8 cellular contexts compared by ENCODE assay signal in the genomic region with DNA sequence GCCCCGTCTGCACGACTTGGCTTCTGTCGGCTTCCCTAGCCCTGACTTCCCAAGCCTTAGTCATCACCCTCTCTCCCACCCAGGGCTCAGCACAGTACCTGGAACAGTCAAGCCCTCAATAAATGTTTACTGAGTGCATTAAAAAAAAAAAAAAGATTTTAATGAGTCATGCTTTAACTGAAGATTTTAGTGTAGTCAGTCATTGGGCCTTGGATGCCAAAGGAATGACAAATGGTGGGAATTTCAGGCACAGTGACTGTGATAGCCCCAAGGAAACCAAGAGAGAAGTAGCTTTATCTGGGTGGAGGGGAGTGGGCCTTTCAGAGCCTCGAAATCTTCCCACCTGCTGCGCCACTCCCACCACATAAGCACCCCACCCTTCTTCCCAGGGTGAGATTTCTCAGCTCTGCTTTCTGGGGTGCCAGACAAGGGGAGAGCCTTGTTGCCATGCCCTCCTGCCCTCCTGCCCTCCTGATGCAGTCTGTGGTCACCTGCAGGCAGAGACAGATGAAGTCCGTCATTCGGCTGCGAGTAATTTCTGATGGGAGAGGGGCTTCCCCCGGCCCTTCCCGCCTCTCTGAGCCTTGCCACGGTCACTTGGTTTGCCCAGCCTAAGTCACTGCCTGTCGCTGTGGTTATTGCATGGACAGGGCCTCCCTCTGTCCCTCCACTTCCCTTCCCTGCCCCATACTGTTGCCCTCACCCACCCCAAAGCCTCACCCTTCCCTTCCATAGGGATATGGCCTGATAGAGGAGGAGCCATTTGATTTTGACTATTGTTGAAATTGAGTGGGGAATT. TPM values are rescaled to one million over a fixed set of nuclear protein-coding genes. Genes with fewer than 3 reads are reported as not detected.
DNase-seq lines count a peak whose midpoint lies in the region; ATAC-seq, FAIRE-seq and TF ChIP-seq lines count a peak whose summit lies in the region.

No MANE protein-coding gene starts in this region.

- TF ChIP-seq POLR2A in K562 (conservative IDR thresholded peaks at IDR 0.05), result no peak

- BruUV-seq in K562 (replicated peaks; lab: Mats Ljungman, UMichigan), result no TSS peak

- H3K9me3 ChIP-seq in K562 (replicated peaks; ENCODE audit: control insufficient read depth, insufficient read depth, low read depth, low read length) (peaks cover 4% of the 10 kb centered on the region), left lung (no peaks in the 10 kb centered on the region)

- H3K79me2 ChIP-seq in K562 (ENCODE audit: control insufficient read depth, insufficient read depth, low read length), result peaks cover 51% of the 10 kb centered on the region

- in situ Hi-C loops in K562 (cut with MboI), result no loop called here

- TF ChIP-seq RAD21 in K562 (CRISPR knock-in tag; conservative IDR thresholded peaks at IDR 0.05 in 1 of 2, IDR thresholded peaks at IDR 0.05 in 1 of 2), result no peak

- H3K4me2 ChIP-seq in K562 (ENCODE audit: insufficient read depth, low read length), result no peak overlapping the region

- H3K9me3 Mint-ChIP-seq in activated T-cell treated with anti-CD3 and anti-CD28 coated beads, Interleukin-2, amount 50 U/mL, for 4 hours, result no peaks in the 10 kb centered on the region

- intact Hi-C loops in K562 (cut with micrococcal nuclease), result no loop called here
- intact Hi-C loops in left lung (cut with DNase I), result no loop called here

- peak overlapping the region in 1 of 2 experiments; percentile 77; a peak in 2 of 4 replicates for H3K9ac ChIP-seq in K562 (ENCODE audit: insufficient read depth in 1 of 2, low read depth in 2 of 2, low read length in 2 of 2)

- no peaks in the 10 kb centered on the region for H3K27me3 Mint-ChIP-seq in activated T-cell treated with anti-CD3 and anti-CD28 coated beads, Interleukin-2, amount 50 U/mL, for 4 hours (ENCODE audit: low read depth)

- no peaks in the 10 kb centered on the region for H3K9me1 ChIP-seq in K562 (ENCODE audit: control insufficient read depth, insufficient read depth, low read length)

- H3K36me3 ChIP-seq in K562 (ENCODE audit: control insufficient read depth, insufficient read depth, low read length) (peaks cover 14% of the 10 kb centered on the region; the same call in 2 of the 3 replicates), left lung (no peaks in the 10 kb centered on the region)

- no peak overlapping the region for H2AFZ ChIP-seq in K562 (ENCODE audit: low read depth, low read length)

- peaks cover 3% of the 10 kb centered on the region for H3K36me3 Mint-ChIP-seq in activated T-cell treated with anti-CD3 and anti-CD28 coated beads, Interleukin-2, amount 50 U/mL, for 4 hours (ENCODE audit: insufficient read depth)

- peak overlapping the region; percentile 31 for H3K4me3 Mint-ChIP-seq in activated T-cell treated with anti-CD3 and anti-CD28 coated beads, Interleukin-2, amount 50 U/mL, for 4 hours

- POLR2A ChIA-PET in K562 (lab: Yijun Ruan, JAX), result interaction anchor here (0.5 to 1.7 kb wide), 5 partner anchors 11 to 87 kb away, joined by 3 to 4 read pairs (median 3); no protein-coding TSS in a partner anchor

- H3K4me1 Mint-ChIP-seq in activated T-cell treated with anti-CD3 and anti-CD28 coated beads, Interleukin-2, amount 50 U/mL, for 4 hours (ENCODE audit: low read depth), result peaks cover 40% of the 10 kb centered on the region

- peak; percentile 61 for TF ChIP-seq EP300 in K562 (IDR thresholded peaks at IDR 0.05; ENCODE audit: low read length)

- H3K4me1 ChIP-seq in K562 (replicated peaks in 1 of 2; ENCODE audit: control insufficient read depth in 2 of 2, insufficient read depth in 2 of 2, low read length in 2 of 2) (peaks cover 13 to 38% of the 10 kb centered on the region in 2 experiments), left lung (peaks cover 45 to 90% of the 10 kb centered on the region in 2 donors)

- DNase-seq in activated T-cell treated with anti-CD3 and anti-CD28 coated beads, Interleukin-2, amount 50 U/mL, for 4 hours, result no peak
- no peak for DNase-seq in activated T-cell treated with anti-CD3 and anti-CD28 coated beads, Interleukin-2, amount 50 U/mL, for 48 hours
- DNase-seq in K562 (ENCODE audit: extremely low read depth in 1 of 4, low spot score in 3 of 4) (peak; percentile 44 to 58 (median 56)), left lung (peak in 1 of 2 donors; percentile 74), ureter (ENCODE audit: low spot score) (peak; percentile 78), putamen (ENCODE audit: low spot score) (no peak)

- WGBS in K562 (ENCODE audit: insufficient coverage, low coverage, missing lambda C conversion rate), result 55% methylated on average over 12 of the region's 12 CpGs

- H3K27me3 ChIP-seq in K562 (ENCODE audit: control insufficient read depth in 2 of 2, insufficient read depth in 2 of 2, low read length in 2 of 2), result no peaks in the 10 kb centered on the region
- H3K27me3 ChIP-seq in left lung, result no peaks in the 10 kb centered on the region

- H3K27ac ChIP-seq in K562 (ENCODE audit: extremely low read depth, low read depth, low read length), result peak overlapping the region; percentile 34; the same call in 1 of the 3 replicates
- H3K27ac ChIP-seq in left lung, result peak overlapping the region; percentile 41 to 70

- peak in 1 of 2 donors; percentile 4 for ATAC-seq in activated T-cell treated with anti-CD3 and anti-CD28 coated beads, Interleukin-2, amount 50 U/mL, for 4 hours
- ATAC-seq in K562 (peak; percentile 62), left lung (peak; percentile 88), GM21576 (IDR thresholded peaks at IDR 0.05; ENCODE audit: unreplicated experiment) (no peak), HG02884 (IDR thresholded peaks at IDR 0.05; ENCODE audit: unreplicated experiment) (no peak)

- CTCF ChIA-PET in K562 (lab: Yijun Ruan, JAX; ENCODE audit: low intra/inter-chr PET ratio), result no interaction called here

- H3K4me3 ChIP-seq in K562, result no peak overlapping the region
- no peak overlapping the region for H3K4me3 ChIP-seq in left lung

- 0 out of 2 replicates have a peak, but pooled peaks cover 3% of the 10 kb centered on the region for H4K20me1 ChIP-seq in K562 (replicated peaks; ENCODE audit: control insufficient read depth, insufficient read depth, low read length)

- TF ChIP-seq CTCF in K562 (IDR thresholded peaks at IDR 0.05 in 2 of 3, conservative IDR thresholded peaks at IDR 0.05 in 1 of 3; ENCODE audit: insufficient read depth in 2 of 3, low read depth in 1 of 3, low read length in 3 of 3), result no peak
- no peak for TF ChIP-seq CTCF in left lung (IDR thresholded peaks at IDR 0.05)

- peak; percentile 54 for FAIRE-seq in K562 (lab: Jason Lieb, UNC)

TF ChIP-seq in K562, 482 proteins besides CTCF, POLR2A, EP300 and RAD21 (continues in another document):
- TF ChIP-seq RBFOX2 (IDR thresholded peaks at IDR 0.05; ENCODE audit: low read depth, low read length) (no peak), TAF9B (IDR thresholded peaks at IDR 0.05; ENCODE audit: partially characterized antibody) (no peak), ILF3 (IDR thresholded peaks at IDR 0.05; ENCODE audit: borderline replicate concordance) (no peak), IRF2 (CRISPR knock-in tag; IDR thresholded peaks at IDR 0.05) (no peak), MAFK (IDR thresholded peaks at IDR 0.05; ENCODE audit: low read length) (peak; percentile 38; the same call in 1 of the 2 replicates), ZBTB7A (IDR thresholded peaks at IDR 0.05; ENCODE audit: borderline replicate concordance, control insufficient read depth, low read depth, low read length) (no peak), BCOR (IDR thresholded peaks at IDR 0.05) (no peak), NFE2 (IDR thresholded peaks at IDR 0.05; ENCODE audit: low read depth) (peak; percentile 50), CTBP1 (IDR thresholded peaks at IDR 0.05; ENCODE audit: borderline replicate concordance) (no peak), ZNF239 (CRISPR knock-in tag; IDR thresholded peaks at IDR 0.05) (no peak), SNRNP70 (optimal IDR thresholded peaks at IDR 0.05; ENCODE audit: low read depth, low read length) (no peak), MED1 (CRISPR knock-in tag; IDR thresholded peaks at IDR 0.05; ENCODE audit: borderline replicate concordance) (no peak), DPF2 (IDR thresholded peaks at IDR 0.05) (peak; percentile 38; the same call in 1 of the 2 replicates), RBM17 (IDR thresholded peaks at IDR 0.05; ENCODE audit: borderline replicate concordance, low read depth, low read length) (no peak)
- TF ChIP-seq, protein P1, sequence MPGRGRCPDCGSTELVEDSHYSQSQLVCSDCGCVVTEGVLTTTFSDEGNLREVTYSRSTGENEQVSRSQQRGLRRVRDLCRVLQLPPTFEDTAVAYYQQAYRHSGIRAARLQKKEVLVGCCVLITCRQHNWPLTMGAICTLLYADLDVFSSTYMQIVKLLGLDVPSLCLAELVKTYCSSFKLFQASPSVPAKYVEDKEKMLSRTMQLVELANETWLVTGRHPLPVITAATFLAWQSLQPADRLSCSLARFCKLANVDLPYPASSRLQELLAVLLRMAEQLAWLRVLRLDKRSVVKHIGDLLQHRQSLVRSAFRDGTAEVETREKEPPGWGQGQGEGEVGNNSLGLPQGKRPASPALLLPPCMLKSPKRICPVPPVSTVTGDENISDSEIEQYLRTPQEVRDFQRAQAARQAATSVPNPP (IDR thresholded peaks at IDR 0.05; ENCODE audit: borderline replicate concordance, insufficient read depth, insufficient read length), result no peak

RNA-seq across cellular contexts. Expression of gene SMAD3, which starts 41.8 kb away (rescaled TPM):
- total RNA-seq in activated T-cell treated with anti-CD3 and anti-CD28 coated beads, Interleukin-2, amount 50 U/mL, for 4 hours, result 10 to 100 TPM; 23.2 to 25.7 (median 24.4) TPM
- total RNA-seq in K562 (2011; cell fraction: chromatin; rRNA removed; ENCODE audit: low replicate concordance), result 61.6 and 88.8 TPM in 2 replicates
- 33.5 and 35.9 TPM in 2 replicates for total RNA-seq in K562 (2011; cell fraction: nucleolus; rRNA removed)
- 44.2 and 72.8 TPM in 2 replicates for total RNA-seq in K562 (2011; cell fraction: nucleoplasm; rRNA removed)
- total RNA-seq in K562 (2014; rRNA removed) (11.1 and 11.9 TPM in 2 replicates), K562 (2014; rRNA removed; fragmentation: Illumina TruSeq; extraction: Trizol) (9.2 and 11.0 TPM in 2 replicates), K562 (2015; rRNA removed; fragmentation: Illumina TruSeq; extraction: Trizol) (9.1 and 9.6 TPM in 2 replicates), K562 (2021) (24.3 and 30.1 TPM in 2 replicates), left lung (10 to 100 TPM; 30.9 to 33.1 TPM), ureter (124 TPM)
- polyA plus RNA-seq in K562 (2011; rRNA removed) (14.6 and 22.6 TPM in 2 replicates), K562 (2014; fragmentation: Illumina TruSeq; extraction: Trizol) (34.7 and 39.2 TPM in 2 replicates), K562 (2014; fragmentation: Nextera tagmentation; extraction: Ambion mirVana) (1 to 10 TPM; 4.3 to 5.0 TPM), K562 (2014; rRNA removed) (13.3 and 14.3 TPM in 2 replicates)
- polyA plus RNA-seq in K562 (2011; cell fraction: cytosol; rRNA removed), result 11.5 and 14.8 TPM in 2 replicates
- 52.1 and 90.9 TPM in 2 replicates for polyA plus RNA-seq in K562 (2011; cell fraction: nucleus; rRNA removed)
- 17.9 and 20.7 TPM in 2 replicates for polyA plus RNA-seq in K562 (2012)
- polyA minus RNA-seq in K562 (2011; rRNA and poly(A)+ RNA removed), result 14.9 and 15.1 TPM in 2 replicates
- 15.1 and 16.3 TPM in 2 replicates for polyA minus RNA-seq in K562 (2011; cell fraction: cytosol; rRNA and poly(A)+ RNA removed)
- polyA minus RNA-seq in K562 (2011; cell fraction: nucleus; rRNA and poly(A)+ RNA removed), result 12.7 and 18.8 TPM in 2 replicates

Comparison
In these comparisons a context has a peak if more than half of its experiments do, and no peak if none do; other contexts are left out.
1. ATAC-seq: peak in K562 (single experiment) and left lung (single experiment); none in GM21576 (single experiment) and HG02884 (single experiment).
2. DNase-seq: peak in K562 (4 of 4) and ureter (single experiment); none in activated T-cell treated with anti-CD3 and anti-CD28 coated beads, Interleukin-2, amount 50 U/mL, for 4 hours (single experiment), activated T-cell treated with anti-CD3 and anti-CD28 coated beads, Interleukin-2, amount 50 U/mL, for 48 hours (0 of 2) and putamen (single experiment).